Comparison of ENCODE assay signal across 23 cellular contexts in the genomic region with DNA sequence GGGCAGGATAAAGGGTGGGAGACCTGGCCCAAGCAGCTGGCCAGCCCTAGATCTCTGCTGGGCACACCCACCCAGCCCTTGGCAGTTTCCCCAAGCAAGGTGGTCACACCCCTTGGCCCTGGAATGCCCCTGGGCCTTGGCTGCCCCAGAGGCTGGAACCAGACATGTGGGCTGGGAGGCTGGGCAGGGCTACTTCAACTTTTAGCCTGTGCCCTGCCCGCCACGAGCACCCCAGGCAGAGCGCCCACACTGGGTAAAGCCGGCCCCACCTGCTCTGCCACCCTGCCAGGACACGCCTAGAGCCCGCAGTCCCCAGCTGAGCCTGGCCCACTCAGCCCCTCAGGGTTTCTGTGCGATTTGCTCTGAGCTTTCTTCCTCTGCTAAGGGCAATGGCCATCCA.
DNase-seq lines count a peak whose midpoint lies in the region; ATAC-seq, FAIRE-seq and TF ChIP-seq lines count a peak whose summit lies in the region.
"Had no signal": no experiment of that assay in that cellular context is flagged by ENCODE, and none has a peak within 500 bp of the region (broad histone marks: within the 10 kb centered on the region; RNA-seq: fewer than 3 reads in every experiment).

No MANE protein-coding gene starts in this region.

- no peak overlapping the region for H2BK5ac ChIP-seq in neuronal stem cell (ENCODE audit: low read length)

- no peak for FAIRE-seq in D721Med (lab: Jason Lieb, UNC)
- FAIRE-seq: GM12878, K562 had no signal

- peak overlapping the region; percentile 80 to 91 (median 82) for H3K27ac ChIP-seq in esophagus squamous epithelium
- H3K27ac ChIP-seq in neuronal stem cell (replicated peaks; ENCODE audit: low read length), result no peak overlapping the region
- H3K27ac ChIP-seq: psoas muscle, SK-N-MC, uterus had no signal

- DNase-seq in RPMI8226, result peak; percentile 35
- DNase-seq in esophagus squamous epithelium (lab: John Stamatoyannopoulos, UW), result no peak
- no peak for DNase-seq in neuronal stem cell (ENCODE audit: low spot score)
- DNase-seq in ureter (ENCODE audit: low spot score), result peak; percentile 76
- DNase-seq in D721Med (ENCODE audit: insufficient read length, low spot score), result no peak
- DNase-seq: activated naive CD4-positive, alpha-beta T cell treated with anti-CD3 and anti-CD28 coated beads, Interleukin-2, amount 50 U/mL, for 16 hours; activated T-cell treated with anti-CD3 and anti-CD28 coated beads, Interleukin-2, amount 50 U/mL, for 24 hours; caudate nucleus; dermis blood vessel endothelial cell; glutamatergic neuron; MM.1S; NCI-H146; psoas muscle; uterus had no signal

- no peak overlapping the region for H3K4ac ChIP-seq in neuronal stem cell (ENCODE audit: low read length)

- no peaks in the 10 kb centered on the region for H3K79me1 ChIP-seq in neuronal stem cell (ENCODE audit: low read depth, low read length)

- peaks cover 5% of the 10 kb centered on the region for H3K9me3 Mint-ChIP-seq in activated T-helper 17 cell treated with anti-CD3 and anti-CD28 coated beads, Interleukin-2, amount 50 U/mL, for 72 hours

- no peak overlapping the region for H2AK5ac ChIP-seq in neuronal stem cell (ENCODE audit: low read depth, low read length)

- H3K18ac ChIP-seq in neuronal stem cell (ENCODE audit: low read length), result peak overlapping the region; percentile 68

- H3K27me3 Mint-ChIP-seq in activated T-helper 17 cell treated with anti-CD3 and anti-CD28 coated beads, Interleukin-2, amount 50 U/mL, for 72 hours, result peaks cover 33% of the 10 kb centered on the region

- no peak overlapping the region for H3K9ac ChIP-seq in neuronal stem cell (ENCODE audit: low read depth, low read length, poor library complexity)

- H3K4me1 ChIP-seq in esophagus squamous epithelium, result peaks cover 23 to 80% (median 30%) of the 10 kb centered on the region in 3 donors
- H3K4me1 ChIP-seq in neuronal stem cell (ENCODE audit: control insufficient read depth in 2 of 2, insufficient read depth in 1 of 2, low read depth in 1 of 2, low read length in 2 of 2), result peaks cover 0 to 7% of the 10 kb centered on the region in 2 donors
- H3K4me1 ChIP-seq: psoas muscle, uterus had no signal

- no peak overlapping the region for H4K91ac ChIP-seq in neuronal stem cell (ENCODE audit: low read depth, low read length, poor library complexity)

- intact Hi-C loops in esophagus squamous epithelium (cut with DNase I), result no loop called here

- no peak overlapping the region for H3K27ac Mint-ChIP-seq in activated T-helper 17 cell treated with anti-CD3 and anti-CD28 coated beads, Interleukin-2, amount 50 U/mL, for 72 hours
- H3K27ac Mint-ChIP-seq: activated T-cell treated with anti-CD3 and anti-CD28 coated beads, Interleukin-2, amount 50 U/mL, for 24 hours; CD14-positive monocyte; T-helper 1 cell treated with Interleukin-12 subunit alpha and Interleukin-12 subunit beta and Interleukin-4 antibody, amounts not matched to agents 30 μg/mL and 1 μg/mL, for 36 hours had no signal

- no peak for TF ChIP-seq POLR2A in esophagus squamous epithelium (IDR thresholded peaks at IDR 0.05)

- H3K14ac ChIP-seq in neuronal stem cell (ENCODE audit: low read length), result no peak overlapping the region

- H3K36me3 ChIP-seq in esophagus squamous epithelium (peaks cover 0 to 29% (median 0%) of the 10 kb centered on the region in 3 donors), neuronal stem cell (replicated peaks in 1 of 2; ENCODE audit: control insufficient read depth in 2 of 2, insufficient read depth in 2 of 2, low read length in 2 of 2) (no peaks in the 10 kb centered on the region)
- H3K36me3 ChIP-seq: Peyer's patch, uterus had no signal

- H3K4me3 Mint-ChIP-seq in activated T-helper 17 cell treated with anti-CD3 and anti-CD28 coated beads, Interleukin-2, amount 50 U/mL, for 72 hours, result no peak overlapping the region
- H3K4me3 Mint-ChIP-seq: activated T-cell treated with anti-CD3 and anti-CD28 coated beads, Interleukin-2, amount 50 U/mL, for 24 hours; CD14-positive monocyte; neural crest cell; T-helper 1 cell treated with Interleukin-12 subunit alpha and Interleukin-12 subunit beta and Interleukin-4 antibody, amounts not matched to agents 30 μg/mL and 1 μg/mL, for 36 hours had no signal

- no peak overlapping the region for H2BK15ac ChIP-seq in neuronal stem cell (ENCODE audit: low read length)

- H3K27me3 ChIP-seq in esophagus squamous epithelium (no peaks in the 10 kb centered on the region), neuronal stem cell (ENCODE audit: control insufficient read depth in 3 of 3, insufficient read depth in 3 of 3, low read depth in 1 of 3, low read length in 3 of 3) (peaks cover 0 to 13% (median 0%) of the 10 kb centered on the region in 3 experiments)
- H3K27me3 ChIP-seq: Peyer's patch, uterus had no signal

- no peak overlapping the region for H4K8ac ChIP-seq in neuronal stem cell (ENCODE audit: low read depth, low read length)

- H3K4me3 ChIP-seq in esophagus squamous epithelium (no peak overlapping the region), neuronal stem cell (ENCODE audit: low read length in 2 of 2) (no peak overlapping the region)
- H3K4me3 ChIP-seq: GM12878, K562, Peyer's patch, psoas muscle, SK-N-MC, uterus had no signal

- no peak for ATAC-seq in activated T-helper 17 cell treated with anti-CD3 and anti-CD28 coated beads, Interleukin-2, amount 50 U/mL, for 72 hours (replicated peaks)
- ATAC-seq in HG03521 (IDR thresholded peaks at IDR 0.05; ENCODE audit: unreplicated experiment), result no peak
- ATAC-seq: GM12878, K562 had no signal

- H3K4me1 Mint-ChIP-seq in activated T-helper 17 cell treated with anti-CD3 and anti-CD28 coated beads, Interleukin-2, amount 50 U/mL, for 72 hours, result no peaks in the 10 kb centered on the region
- H3K4me1 Mint-ChIP-seq: CD14-positive monocyte, neural crest cell had no signal

- no peak for TF ChIP-seq CTCF in esophagus squamous epithelium (IDR thresholded peaks at IDR 0.05)
- no peak for TF ChIP-seq CTCF in D721Med (IDR thresholded peaks at IDR 0.05; ENCODE audit: insufficient read depth, missing control alignments)

- no peak overlapping the region for H3K23ac ChIP-seq in neuronal stem cell (ENCODE audit: low read depth, low read length, poor library complexity)

- H2BK120ac ChIP-seq in neuronal stem cell (ENCODE audit: low read depth, low read length), result no peak overlapping the region

- 52 to 62% methylated on average over 6 to 7 of the region's 7 CpGs for WGBS in esophagus squamous epithelium, 2 donors
- no CpG with 5 or more reads among the region's 7 CpGs for WGBS in neuronal stem cell (ENCODE audit: extremely low coverage in 2 of 2, insufficient read length in 2 of 2, insufficient replicate concordance in 1 of 2), 2 donors

- no peaks in the 10 kb centered on the region for H3K9me3 ChIP-seq in esophagus squamous epithelium
- H3K9me3 ChIP-seq in neuronal stem cell (replicated peaks in 1 of 2; ENCODE audit: control insufficient read depth in 2 of 2, insufficient read depth in 1 of 2, low read depth in 1 of 2, low read length in 2 of 2), result peaks cover 0 to 3% of the 10 kb centered on the region in 2 donors
- H3K9me3 ChIP-seq: Peyer's patch, uterus had no signal

- H3K36me3 Mint-ChIP-seq in activated T-helper 17 cell treated with anti-CD3 and anti-CD28 coated beads, Interleukin-2, amount 50 U/mL, for 72 hours (ENCODE audit: low read depth), result no peaks in the 10 kb centered on the region
- H3K36me3 Mint-ChIP-seq: CD14-positive monocyte had no signal

- H2AFZ ChIP-seq in neuronal stem cell (ENCODE audit: low read length), result no peak overlapping the region

- no peak overlapping the region for H3K4me2 ChIP-seq in neuronal stem cell (ENCODE audit: insufficient read depth, low read length, poor library complexity, severe bottlenecking)

- H2BK12ac ChIP-seq in neuronal stem cell (ENCODE audit: low read length), result no peak overlapping the region

Comparison
In these comparisons a context has a peak if more than half of its experiments do, and no peak if none do; other contexts are left out.
1. DNase-seq: peak in RPMI8226 (single experiment) and ureter (single experiment); none in esophagus squamous epithelium (single experiment), neuronal stem cell (single experiment) and D721Med (single experiment).